In genomic region chr19:43264841-43265663, GRCh38 we compare ENCODE assay signal across 14 cellular contexts. TPM values are rescaled to one million over a fixed set of nuclear protein-coding genes. Genes with fewer than 3 reads are reported as not detected.
DNase-seq lines count a peak whose midpoint lies in the region; ATAC-seq and TF ChIP-seq lines count a peak whose summit lies in the region.
"Not testable (repeated sequence)": the region's sequence is repeated elsewhere in the genome, so short reads cannot be mapped to it uniquely, and the experiment has no call there.
"Had no signal": no experiment of that assay in that cellular context is flagged by ENCODE, and none has a peak within 500 bp of the region (broad histone marks: within the 10 kb centered on the region; RNA-seq: fewer than 3 reads in every experiment).

No MANE protein-coding gene starts in this region.

- 27 to 35% methylated on average over 7 of the region's 7 CpGs for WGBS in body of pancreas, 2 donors

- not testable (repeated sequence) for H3K27me3 ChIP-seq in body of pancreas; kidney epithelial cell (ENCODE audit: control insufficient read depth, insufficient read depth, low read length)

- not testable (repeated sequence) for TF ChIP-seq POLR2A in body of pancreas (IDR thresholded peaks at IDR 0.05)

- peak; percentile 24; the same call in 1 of the 3 replicates for ATAC-seq in SK-N-SH treated with all-trans-retinoic acid at 6 μM for 48 hours
- not testable (repeated sequence) for ATAC-seq in body of pancreas
- ATAC-seq in esophagus mucosa, result peak; percentile 46

- H3K36me3 ChIP-seq in body of pancreas (replicated peaks in 1 of 2; ENCODE audit: insufficient read depth in 1 of 2, low read depth in 2 of 2); kidney epithelial cell (ENCODE audit: control insufficient read depth, insufficient read depth, low read length): not testable (repeated sequence)

- not testable (repeated sequence) for H3K4me1 ChIP-seq in body of pancreas

- H3K9me3 ChIP-seq in body of pancreas, result not testable (repeated sequence)

- intact Hi-C loops in body of pancreas (cut with DNase I), result not testable (repeated sequence)

- TF ChIP-seq CTCF in AG10803 (conservative IDR thresholded peaks at IDR 0.05; ENCODE audit: low read length); body of pancreas (IDR thresholded peaks at IDR 0.05); kidney epithelial cell (IDR thresholded peaks at IDR 0.05; ENCODE audit: insufficient read depth, low read length, poor library complexity, severe bottlenecking): not testable (repeated sequence)

- H3K27ac ChIP-seq in body of pancreas, result peak overlapping the region in 3 of 4 donors; percentile 41 to 70 (median 64)

- DNase-seq in AG10803 (ENCODE audit: low read depth) (peak; percentile 92), H4 (ENCODE audit: low spot score) (peak; percentile 85), LHCN-M2 (ENCODE audit: low read depth) (peak; percentile 34), body of pancreas (peak; percentile 16 to 34 (median 20)), kidney epithelial cell (ENCODE audit: low read depth) (peak; percentile 83), stromal cell of bone marrow (ENCODE audit: low read depth) (peak; percentile 6)

- not testable (repeated sequence) for H3K4me3 ChIP-seq in AG10803 (ENCODE audit: low read length); body of pancreas; kidney epithelial cell (ENCODE audit: low read depth, low read length)

TF ChIP-seq in SK-N-SH treated with all-trans-retinoic acid at 6 μM for 48 hours, 23 proteins besides CTCF, POLR2A, EP300 and RAD21:
- peak; percentile 60 for TF ChIP-seq ISL1 (CRISPR knock-in tag; IDR thresholded peaks at IDR 0.05)
- peak; percentile 54; the same call in 1 of the 2 replicates for TF ChIP-seq CREB5 (CRISPR knock-in tag; IDR thresholded peaks at IDR 0.05; ENCODE audit: low read depth)
TF ChIP-seq in SK-N-SH treated with all-trans-retinoic acid at 6 μM for 48 hours: peak in this region for 2; not testable (repeated sequence) for 21.

RNA-seq across cellular contexts. Expression of gene PSG9, which starts 4.3 kb away (rescaled TPM):
- 0.55 and 0.93 TPM in 2 replicates for total RNA-seq in H4 (2014; rRNA removed; shearing (Covaris generic))
- total RNA-seq in LHCN-M2 (2014; rRNA removed), result not detected in 2 replicates
- polyA plus RNA-seq in LHCN-M2 (2012), result 0.04 TPM
- total RNA-seq in body of pancreas, result not detected
- not detected for total RNA-seq in esophagus mucosa
- total RNA-seq in kidney epithelial cell, result not detected in 2 replicates
- total RNA-seq: activated naive CD4-positive, alpha-beta T cell treated with anti-CD3 and anti-CD28 coated beads for 36 hours; GM23338; lower leg skin; ovary; skeletal muscle tissue; subcutaneous adipose tissue had no signal
- polyA plus RNA-seq: GM23338, ovary had no signal

RNA-seq across cellular contexts. Expression of gene PSG4, which starts 59.6 kb away (rescaled TPM):
- 4.6 and 6.8 TPM in 2 replicates for total RNA-seq in H4 (2014; rRNA removed; shearing (Covaris generic))
- 0.19 and 0.98 TPM in 2 replicates for total RNA-seq in LHCN-M2 (2014; rRNA removed)
- polyA plus RNA-seq in LHCN-M2 (2012), result 6.0 TPM
- total RNA-seq in body of pancreas, result under 1 TPM in 1 of 2 donors, not detected in 1; 0.52 TPM
- total RNA-seq in esophagus mucosa, result 0.48 TPM
- 3.0 and 7.4 TPM in 2 replicates for total RNA-seq in kidney epithelial cell
- total RNA-seq: activated naive CD4-positive, alpha-beta T cell treated with anti-CD3 and anti-CD28 coated beads for 36 hours; GM23338; ovary; skeletal muscle tissue; subcutaneous adipose tissue had no signal
- polyA plus RNA-seq: ovary had no signal

Comparison
In these comparisons a context has a peak if more than half of its experiments do, and no peak if none do; other contexts are left out.
1. DNase-seq: peak in every context shown above with its lines; median percentile 92 in AG10803; 85 in H4; 83 in kidney epithelial cell; 34 in LHCN-M2; 20 in body of pancreas; 6 in stromal cell of bone marrow.